ENCODE assay signal across 1 cellular context in the genomic region with DNA sequence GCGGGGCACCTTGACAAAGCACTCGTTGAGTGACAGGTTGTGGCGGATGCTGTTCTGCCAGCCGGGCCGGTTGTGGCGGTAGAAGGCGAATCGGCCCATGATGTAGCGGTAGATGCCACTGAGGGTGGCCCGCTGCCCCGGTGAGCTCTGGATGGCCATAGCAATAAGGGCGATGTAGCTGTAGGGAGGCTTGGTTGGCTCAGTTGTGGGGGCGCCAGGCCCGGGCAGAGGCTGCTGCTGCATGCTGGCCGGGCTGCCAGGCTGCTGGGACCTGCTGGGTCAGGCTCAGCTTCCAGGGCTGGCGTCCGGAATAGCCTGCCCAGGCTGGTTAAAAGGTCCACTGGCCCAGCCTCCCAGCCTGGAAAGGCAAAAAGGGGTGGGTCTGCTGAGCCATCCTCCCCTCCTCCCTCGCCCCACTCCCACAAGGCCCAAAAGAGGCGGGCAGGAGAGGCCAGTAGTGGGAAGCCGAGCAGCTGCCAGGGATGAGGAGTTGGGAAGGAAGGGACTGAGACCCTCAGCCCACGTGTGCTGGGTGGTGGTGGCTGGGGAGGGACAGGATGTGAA.
TF ChIP-seq lines count a peak whose summit lies in the region.

FOXS1 (minus strand) TSS at position 305 of the 564 bp plus-strand sequence; CDS start at position 243, 62 bp downstream.

TF ChIP-seq in GM23338, 12 proteins besides CTCF, POLR2A, EP300 and RAD21 (continued from another document):
- no peak for TF ChIP-seq REST (IDR thresholded peaks at IDR 0.05; ENCODE audit: unreplicated experiment)
- no peak for TF ChIP-seq POLR2AphosphoS5 (IDR thresholded peaks at IDR 0.05; ENCODE audit: low read depth)
